In genomic region chr2:20670315-20671035, GRCh38 we compare ENCODE assay signal across 2 cellular contexts.
TF ChIP-seq lines count a peak whose summit lies in the region.

No MANE protein-coding gene starts in this region.

TF ChIP-seq in SK-N-SH, 30 proteins besides CTCF, POLR2A, EP300 and RAD21:
- no peak for TF ChIP-seq ZBTB33 (IDR thresholded peaks at IDR 0.05; ENCODE audit: borderline replicate concordance, low read depth)
- no peak for TF ChIP-seq RCOR1 (IDR thresholded peaks at IDR 0.05; ENCODE audit: low read length)
- no peak for TF ChIP-seq FOXJ3 (CRISPR knock-in tag; IDR thresholded peaks at IDR 0.05)
- TF ChIP-seq FOSL2 (IDR thresholded peaks at IDR 0.05; ENCODE audit: borderline replicate concordance, low read depth): no peak
- TF ChIP-seq REST (IDR thresholded peaks at IDR 0.05; ENCODE audit: low read depth, low read length): no peak
- no peak for TF ChIP-seq CHD2 (IDR thresholded peaks at IDR 0.05; ENCODE audit: low read length, partially characterized antibody)
- TF ChIP-seq YY1 (IDR thresholded peaks at IDR 0.05; ENCODE audit: low read depth): no peak
- no peak for TF ChIP-seq SIN3A (IDR thresholded peaks at IDR 0.05; ENCODE audit: borderline replicate concordance, low read depth, low read length)
- TF ChIP-seq IRF3 (IDR thresholded peaks at IDR 0.05; ENCODE audit: low read depth, low read length): no peak
- no peak for TF ChIP-seq TCF12 (IDR thresholded peaks at IDR 0.05)

TF ChIP-seq in SK-N-SH treated with all-trans-retinoic acid at 6 μM for 48 hours, 23 proteins besides CTCF, POLR2A, EP300 and RAD21 (continued from another document):
- TF ChIP-seq CSRNP3 (CRISPR knock-in tag; IDR thresholded peaks at IDR 0.05) (no peak), ZFP3 (CRISPR knock-in tag; IDR thresholded peaks at IDR 0.05) (no peak), PATZ1 (CRISPR knock-in tag; IDR thresholded peaks at IDR 0.05; ENCODE audit: borderline replicate concordance) (no peak), ESRRG (CRISPR knock-in tag; IDR thresholded peaks at IDR 0.05) (no peak)
